In the genomic region with DNA sequence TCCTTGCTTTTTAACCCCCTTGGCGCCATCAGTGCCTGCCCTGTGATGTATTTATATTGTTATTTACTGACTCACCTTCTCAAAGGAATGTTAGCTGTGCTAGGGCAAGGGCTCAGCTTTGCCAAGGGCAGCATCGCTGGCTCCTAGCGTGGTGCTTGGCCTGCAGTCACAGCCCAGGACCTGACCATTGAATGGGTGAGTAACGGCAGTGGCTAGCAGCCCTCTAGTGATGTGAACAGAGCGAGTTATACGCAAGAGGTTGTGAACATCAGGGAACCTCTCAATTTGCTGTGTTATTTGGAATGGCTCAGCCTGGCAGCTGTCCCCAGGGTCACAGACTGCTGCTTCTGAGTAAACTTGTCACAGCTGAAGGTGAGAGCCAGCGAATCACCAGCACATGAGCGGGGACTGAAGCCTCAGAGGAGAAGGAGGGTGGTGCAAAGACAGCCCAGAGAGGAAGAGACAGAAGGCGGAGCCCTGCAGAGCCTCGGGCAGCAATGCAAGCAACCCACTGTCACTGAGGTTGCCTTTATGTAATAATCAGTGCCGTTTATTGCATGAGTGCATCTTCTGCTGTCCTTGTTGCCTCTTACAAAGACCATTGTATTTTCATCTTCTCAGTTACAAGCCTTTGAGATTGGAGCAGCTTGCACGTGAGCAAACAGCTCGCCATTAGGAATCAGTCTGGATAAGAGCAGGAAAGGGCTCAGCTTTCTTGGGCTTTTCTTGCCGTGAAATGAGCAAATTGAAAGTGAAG, we compare ENCODE assay signal across 9 cellular contexts.
DNase-seq lines count a peak whose midpoint lies in the region; TF ChIP-seq lines count a peak whose summit lies in the region.
"Had no signal": no experiment of that assay in that cellular context is flagged by ENCODE, and none has a peak within 500 bp of the region (broad histone marks: within the 10 kb centered on the region; RNA-seq: fewer than 3 reads in every experiment).

No MANE protein-coding gene starts in this region.

- H3K18ac ChIP-seq in H9 (ENCODE audit: insufficient read length, low read depth, low read length) = no peak overlapping the region

- no peak overlapping the region for H3K9ac ChIP-seq in H9 (ENCODE audit: extremely low read depth, insufficient read length, low read length)

- CTCF ChIA-PET in PC-9 (lab: Charles Lee) = interaction anchor here (0.6 kb wide), 1 partner anchor 121 kb away, joined by 7 read pairs; no protein-coding TSS in a partner anchor

- no peak overlapping the region for H2AK5ac ChIP-seq in H9 (ENCODE audit: insufficient read length, low read length)

- no peak overlapping the region for H2BK120ac ChIP-seq in H9 (ENCODE audit: low read depth, low read length, poor library complexity, severe bottlenecking)

- no peaks in the 10 kb centered on the region for H3K36me3 Mint-ChIP-seq in H9 (ENCODE audit: insufficient read depth in 1 of 3, low read depth in 3 of 3)

- intact Hi-C loops in PC-9 (cut with micrococcal nuclease; ENCODE audit: unreplicated experiment) = loop anchor here (5.0 kb wide), 1 partner anchor 64 kb away; no protein-coding TSS in a partner anchor
- intact Hi-C loops in spleen (cut with DNase I; ENCODE audit: low total_unique reads) = no loop called here

- H3K27me3 Mint-ChIP-seq in H9 (ENCODE audit: low read depth) = peaks cover 2% of the 10 kb centered on the region; the same call in 1 of the 2 replicates

- peaks cover 16 to 25% of the 10 kb centered on the region in 2 experiments for H3K4me1 Mint-ChIP-seq in H9

- peaks cover 9% of the 10 kb centered on the region; the same call in 1 of the 2 replicates for H3K4me1 ChIP-seq in H9 (ENCODE audit: insufficient read depth, low read length)
- H3K4me1 ChIP-seq in PC-9 (replicated peaks; ENCODE audit: insufficient read depth) = peaks cover 9% of the 10 kb centered on the region; the same call in 1 of the 2 replicates
- peaks cover 3 to 62% (median 32%) of the 10 kb centered on the region in 6 donors for H3K4me1 ChIP-seq in spleen
- H3K4me1 ChIP-seq: Peyer's patch had no signal

- H3K4me3 ChIP-seq in PC-9 = no peak overlapping the region
- H3K4me3 ChIP-seq in epithelial cell of esophagus (ENCODE audit: low read length) = no peak overlapping the region
- H3K4me3 ChIP-seq in spleen = no peak overlapping the region
- H3K4me3 ChIP-seq: Peyer's patch had no signal

- H3K4ac ChIP-seq in H9 (ENCODE audit: low read depth, low read length) = no peak overlapping the region

- no peak overlapping the region for H2BK5ac ChIP-seq in H9 (ENCODE audit: insufficient read length, low read length)

- H3F3A ChIP-seq in PC-9 (ENCODE audit: insufficient read depth, low read depth) = no peaks in the 10 kb centered on the region; the same call in 1 of the 2 replicates

- H3K23me2 ChIP-seq in H9 (ENCODE audit: insufficient read length, low read depth, low read length, poor library complexity, severe bottlenecking) = no peaks in the 10 kb centered on the region

- no TSS peak for BruUV-seq in PC-9 (replicated peaks; lab: Mats Ljungman, UMichigan)

- H2AFZ ChIP-seq in H9 (ENCODE audit: low read length) (no peak overlapping the region), PC-9 (no peak overlapping the region)

- no peak overlapping the region; the same call in 1 of the 2 replicates for H3K14ac ChIP-seq in H9 (ENCODE audit: insufficient read depth, low read length)

- H2BK12ac ChIP-seq in H9 (ENCODE audit: insufficient read length, low read depth, low read length) = no peak overlapping the region

- no peak overlapping the region for H3T11ph ChIP-seq in H9 (ENCODE audit: low read length)

- no peak overlapping the region for H4K8ac ChIP-seq in H9 (replicated peaks; ENCODE audit: insufficient read length, low read depth, low read length)

- no peak overlapping the region for H2BK20ac ChIP-seq in H9 (ENCODE audit: low read depth, low read length, poor library complexity, severe bottlenecking)

- H3K9me3 ChIP-seq in H9 (ENCODE audit: control insufficient read depth, low read depth, low read length) (no peaks in the 10 kb centered on the region), PC-9 (ENCODE audit: insufficient read depth, low read depth) (no peaks in the 10 kb centered on the region), spleen (no peaks in the 10 kb centered on the region)
- H3K9me3 ChIP-seq: Peyer's patch had no signal

- H3K27ac Mint-ChIP-seq in H9 = peak overlapping the region in 1 of 3 experiments; percentile 26; a peak in 1 of 7 replicates

- H3K27ac ChIP-seq in H9 (ENCODE audit: insufficient read length, low read depth, low read length) (no peak overlapping the region), PC-9 (peak overlapping the region; percentile 25), spleen (peak overlapping the region in 6 of 8 donors; percentile 22 to 57 (median 40))
- H3K27ac ChIP-seq: Peyer's patch had no signal

- no peak overlapping the region for H3K56ac ChIP-seq in H9 (ENCODE audit: insufficient read length, low read depth, low read length)

- no peak overlapping the region for H3K23ac ChIP-seq in H9 (ENCODE audit: insufficient read length, low read depth, low read length)

- no peak for TF ChIP-seq POLR2A in spleen (IDR thresholded peaks at IDR 0.05)

- POLR2A ChIA-PET in PC-9 (lab: Charles Lee; ENCODE audit: unreplicated experiment) = interaction anchor here (0.6 kb wide), 1 partner anchor 46 kb away, joined by 12 read pairs; no protein-coding TSS in a partner anchor

- H3K79me2 ChIP-seq in H9 (ENCODE audit: insufficient read depth, low read length) = no peaks in the 10 kb centered on the region
- H3K79me2 ChIP-seq in PC-9 (ENCODE audit: low read depth) = peaks cover 18% of the 10 kb centered on the region

- no peak overlapping the region for H2BK15ac ChIP-seq in H9 (ENCODE audit: low read depth, low read length)

- H3K4me2 ChIP-seq in H9 (ENCODE audit: insufficient read depth, insufficient read length, low read length) (peak overlapping the region; percentile 7), PC-9 (0 out of 2 replicates have a peak overlapping the region, but pooled peaks have one; percentile 10)

- DNase-seq in H9 (peak; percentile 38), PC-9 (peak; percentile 37 to 59), epithelial cell of esophagus (ENCODE audit: low read depth) (peak; percentile 61), spleen (no peak), NCI-H526 treated with DMSO at 0.1 percent for 48 hours (lab: John Stamatoyannopoulos, UW) (no peak), HT-29 (ENCODE audit: low spot score) (no peak), NCI-H128 (lab: John Stamatoyannopoulos, UW; ENCODE audit: unreplicated experiment) (no peak)
- no peak for DNase-seq in effector CD8-positive, alpha-beta T cell (lab: John Stamatoyannopoulos, UW)
- DNase-seq: Peyer's patch had no signal

- H3K9me3 Mint-ChIP-seq in H9 = no peaks in the 10 kb centered on the region

- H3K36me3 ChIP-seq in PC-9 (ENCODE audit: low read depth) (no peaks in the 10 kb centered on the region), spleen (no peaks in the 10 kb centered on the region)
- H3K36me3 ChIP-seq: Peyer's patch had no signal

- no peak overlapping the region for H3K4me3 Mint-ChIP-seq in H9

- no peaks in the 10 kb centered on the region for H3K79me1 ChIP-seq in H9 (ENCODE audit: insufficient read depth, low read depth, low read length, poor library complexity, severe bottlenecking)

- no peaks in the 10 kb centered on the region for H4K20me1 ChIP-seq in H9 (ENCODE audit: control insufficient read depth, insufficient read depth, insufficient read length)
- no peaks in the 10 kb centered on the region for H4K20me1 ChIP-seq in PC-9 (ENCODE audit: insufficient read depth)

- H3K27me3 ChIP-seq in H9 (ENCODE audit: insufficient read depth, low read length) (no peaks in the 10 kb centered on the region), PC-9 (ENCODE audit: insufficient read depth, low read depth) (no peaks in the 10 kb centered on the region), spleen (replicated peaks in 1 of 7) (no peaks in the 10 kb centered on the region)
- H3K27me3 ChIP-seq: Peyer's patch had no signal

- no peak overlapping the region for H4K91ac ChIP-seq in H9 (ENCODE audit: insufficient read length, low read depth, low read length)

- WGBS in H9 (ENCODE audit: extremely low coverage, insufficient read length, low lambda C conversion rate) = no CpG with 5 or more reads among the region's 14 CpGs
- 55 to 67% (median 58%) methylated on average over 13 to 14 of the region's 14 CpGs for WGBS in spleen, 5 donors

- H3K9me2 ChIP-seq in PC-9 (ENCODE audit: insufficient read depth) = no peaks in the 10 kb centered on the region

- H4K5ac ChIP-seq in H9 (ENCODE audit: insufficient read length, low read depth, low read length) = no peak overlapping the region

- TF ChIP-seq CTCF in H9 (conservative IDR thresholded peaks at IDR 0.05) = no peak
- no peak for TF ChIP-seq CTCF in PC-9 (conservative IDR thresholded peaks at IDR 0.05)
- TF ChIP-seq CTCF in epithelial cell of esophagus (IDR thresholded peaks at IDR 0.05; ENCODE audit: insufficient read depth, low read depth, low read length, missing control alignments) = no peak
- TF ChIP-seq CTCF in spleen (IDR thresholded peaks at IDR 0.05 in 8 of 11, conservative IDR thresholded peaks at IDR 0.05 in 3 of 11) = no peak

Comparison
In these comparisons a context has a peak if more than half of its experiments do, and no peak if none do; other contexts are left out.
1. DNase-seq: peak in H9 (single experiment), PC-9 (2 of 2) and epithelial cell of esophagus (single experiment); none in spleen (single experiment), NCI-H526 treated with DMSO at 0.1 percent for 48 hours (single experiment), HT-29 (single experiment), NCI-H128 (single experiment) and effector CD8-positive, alpha-beta T cell (single experiment).